ENCODE assay signal across 8 cellular contexts in genomic region chr22:24555496-24556253, GRCh38.
DNase-seq lines count a peak whose midpoint lies in the region; ATAC-seq lines count a peak whose summit lies in the region.

TSS of gene SNRPD3 (plus strand) at chr22:24555999. CDS start at chr22:24557675, 1,676 bp downstream.

- peaks cover 51 to 63% of the 10 kb centered on the region in 2 donors for H3K4me1 Mint-ChIP-seq in effector memory CD8-positive, alpha-beta T cell (ENCODE audit: low read depth in 2 of 2)

- DNase-seq in COLO668 (lab: John Stamatoyannopoulos, UW; ENCODE audit: unreplicated experiment) = peak; percentile 94
- peak; percentile 78 for DNase-seq in HS-5 (ENCODE audit: low read depth)
- DNase-seq in NOMO-1 (lab: John Stamatoyannopoulos, UW; ENCODE audit: unreplicated experiment in 2 of 2) = peak; percentile 93 to 95
- peak; percentile 79 to 83 for DNase-seq in activated CD8-positive, alpha-beta memory T cell treated with anti-CD3 and anti-CD28 coated beads for 4 hours (ENCODE audit: low read depth in 2 of 2)
- DNase-seq in effector memory CD8-positive, alpha-beta T cell = peak; percentile 80 to 85 (median 83)
- peak; percentile 96 for DNase-seq in medulla oblongata (ENCODE audit: extremely low spot score)
- DNase-seq in stimulated activated CD4-positive, alpha-beta T cell treated with anti-CD3 and anti-CD28 coated beads, TNF-alpha, amount 100 ng/mL, for 48 hours (ENCODE audit: low read depth in 3 of 3) = peak; percentile 85 to 86 (median 85)

- no peaks in the 10 kb centered on the region for H3K9me3 Mint-ChIP-seq in effector memory CD8-positive, alpha-beta T cell

- H3K4me3 Mint-ChIP-seq in effector memory CD8-positive, alpha-beta T cell = peak within 1 kb of the TSS; percentile 98 to 99

- peak within 1 kb of the TSS; percentile 95 to 99 for H3K27ac Mint-ChIP-seq in effector memory CD8-positive, alpha-beta T cell

- peaks cover 44% of the 10 kb centered on the region for H3K36me3 Mint-ChIP-seq in effector memory CD8-positive, alpha-beta T cell (ENCODE audit: insufficient read depth)

- peak; percentile 14 for ATAC-seq in GM19468 (IDR thresholded peaks at IDR 0.05; ENCODE audit: extremely low read depth, unreplicated experiment)
- ATAC-seq in effector memory CD8-positive, alpha-beta T cell (replicated peaks) = peak; percentile 61

- H3K27me3 Mint-ChIP-seq in effector memory CD8-positive, alpha-beta T cell = no peaks in the 10 kb centered on the region

Comparison
In these comparisons a context has a peak if more than half of its experiments do, and no peak if none do; other contexts are left out.
1. Peak in every context shown above with its lines: DNase-seq and ATAC-seq.